Comparison of ENCODE assay signal across 20 cellular contexts in the genomic region with DNA sequence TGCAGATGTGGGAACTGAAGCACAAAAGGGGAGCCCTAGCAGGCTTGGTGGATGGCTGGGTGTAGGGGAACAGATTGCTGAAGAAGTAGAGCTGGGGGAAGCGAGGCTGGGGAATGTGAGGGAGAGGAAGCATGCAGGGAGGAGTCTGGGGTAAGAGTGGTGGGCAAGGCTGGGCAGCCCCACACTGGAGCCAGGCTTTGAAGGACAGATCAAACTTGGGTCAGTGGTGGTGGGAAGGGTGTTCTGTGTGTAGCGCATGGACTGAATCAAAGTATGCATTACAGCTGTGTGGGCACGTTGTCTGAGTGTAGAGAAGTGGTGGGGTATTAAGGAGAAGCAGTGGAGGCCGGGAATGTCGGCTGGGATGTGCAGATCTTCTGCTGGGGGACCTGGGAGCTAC.
DNase-seq lines count a peak whose midpoint lies in the region; FAIRE-seq and TF ChIP-seq lines count a peak whose summit lies in the region.
"Had no signal": no experiment of that assay in that cellular context is flagged by ENCODE, and none has a peak within 500 bp of the region (broad histone marks: within the 10 kb centered on the region; RNA-seq: fewer than 3 reads in every experiment).

No MANE protein-coding gene starts in this region.

- CTCF ChIA-PET in H1 (lab: Charles Lee; ENCODE audit: partially characterized antibody), result interaction anchor here (1.5 kb wide), 1 partner anchor 11 kb away, joined by 5 read pairs; no protein-coding TSS in a partner anchor
- CTCF ChIA-PET in activated CD4-positive, alpha-beta memory T cell treated with anti-CD3 and anti-CD28 coated beads for 36 hours (lab: Charles Lee), result no interaction called here

- H3K27ac ChIP-seq in H9 (ENCODE audit: insufficient read length, low read depth, low read length), result no peak overlapping the region
- no peak overlapping the region for H3K27ac ChIP-seq in H1 (ENCODE audit: low read depth, low read length)
- no peak overlapping the region for H3K27ac ChIP-seq in vagina
- H3K27ac ChIP-seq: A549 had no signal

- H3K79me2 ChIP-seq in H9 (ENCODE audit: insufficient read depth, low read length) (no peaks in the 10 kb centered on the region), H1 (ENCODE audit: control insufficient read depth in 1 of 2, insufficient read depth in 2 of 2, low read length in 2 of 2) (no peaks in the 10 kb centered on the region)

- H3K27me3 Mint-ChIP-seq in H9 (ENCODE audit: low read depth) (peaks cover 6% of the 10 kb centered on the region), nephron progenitor cell (ENCODE audit: low read depth, poor library complexity) (peaks cover 5% of the 10 kb centered on the region)
- peaks cover 14% of the 10 kb centered on the region for H3K27me3 Mint-ChIP-seq in activated CD4-positive, alpha-beta memory T cell treated with anti-CD3 and anti-CD28 coated beads for 36 hours

- H3T11ph ChIP-seq in H9 (ENCODE audit: low read length), result no peak overlapping the region

- H3K23me2 ChIP-seq in H9 (ENCODE audit: insufficient read length, low read depth, low read length, poor library complexity, severe bottlenecking) (no peaks in the 10 kb centered on the region), H1 (ENCODE audit: low read depth, low read length) (no peaks in the 10 kb centered on the region; the same call in 1 of the 2 replicates)

- FAIRE-seq in H1 (lab: Jason Lieb, UNC), result no peak
- FAIRE-seq: A549, D721Med, G401.6, GM12891, HTR-8/SVneo had no signal

- TF ChIP-seq RAD21 in H1 (IDR thresholded peaks at IDR 0.05 in 1 of 2, conservative IDR thresholded peaks at IDR 0.05 in 1 of 2; ENCODE audit: low read depth in 2 of 2, low read length in 2 of 2), result no peak

- no peaks in the 10 kb centered on the region for H3K36me3 Mint-ChIP-seq in H9 (ENCODE audit: insufficient read depth in 1 of 3, low read depth in 3 of 3)
- H3K36me3 Mint-ChIP-seq in nephron progenitor cell (ENCODE audit: low read depth), result no peaks in the 10 kb centered on the region
- no peaks in the 10 kb centered on the region for H3K36me3 Mint-ChIP-seq in activated CD4-positive, alpha-beta memory T cell treated with anti-CD3 and anti-CD28 coated beads for 36 hours
- H3K36me3 Mint-ChIP-seq: CD14-positive monocyte; CD8-positive, alpha-beta T cell had no signal

- H2BK20ac ChIP-seq in H9 (ENCODE audit: low read depth, low read length, poor library complexity, severe bottlenecking), result no peak overlapping the region
- H2BK20ac ChIP-seq in H1 (ENCODE audit: low read length), result no peak overlapping the region

- peaks cover 0 to 3% of the 10 kb centered on the region in 2 experiments; a peak in 2 of 5 replicates for H3K9me3 Mint-ChIP-seq in H9
- no peaks in the 10 kb centered on the region for H3K9me3 Mint-ChIP-seq in nephron progenitor cell
- no peaks in the 10 kb centered on the region for H3K9me3 Mint-ChIP-seq in activated CD4-positive, alpha-beta memory T cell treated with anti-CD3 and anti-CD28 coated beads for 36 hours
- H3K9me3 Mint-ChIP-seq: CD8-positive, alpha-beta T cell; HFFc6 had no signal

- H3K4me1 ChIP-seq in H9 (ENCODE audit: insufficient read depth, low read length), result no peaks in the 10 kb centered on the region
- peaks cover 0 to 3% (median 0%) of the 10 kb centered on the region in 4 experiments; a peak in 2 of 7 replicates for H3K4me1 ChIP-seq in H1 (replicated peaks in 1 of 4; ENCODE audit: control insufficient read depth in 3 of 4, insufficient read depth in 4 of 4, low read length in 3 of 4)
- H3K4me1 ChIP-seq in vagina, result no peaks in the 10 kb centered on the region

- H3K4me3 ChIP-seq in H1 (ENCODE audit: extremely low read depth in 1 of 4, insufficient read depth in 2 of 4, low read depth in 3 of 4, low read length in 4 of 4) (no peak overlapping the region), vagina (no peak overlapping the region), MG63 (no peak overlapping the region)
- H3K4me3 ChIP-seq: A549 had no signal

- H2AK5ac ChIP-seq in H9 (ENCODE audit: insufficient read length, low read length) (no peak overlapping the region), H1 (ENCODE audit: low read depth, low read length) (peak overlapping the region; percentile 39; the same call in 1 of the 2 replicates)

- H3K79me1 ChIP-seq in H9 (ENCODE audit: insufficient read depth, low read depth, low read length, poor library complexity, severe bottlenecking), result no peaks in the 10 kb centered on the region
- H3K79me1 ChIP-seq in H1 (ENCODE audit: low read depth, low read length), result no peaks in the 10 kb centered on the region

- H4K20me1 ChIP-seq in H9 (ENCODE audit: control insufficient read depth, insufficient read depth, insufficient read length), result no peaks in the 10 kb centered on the region
- H4K20me1 ChIP-seq in H1 (replicated peaks in 1 of 2; ENCODE audit: control insufficient read depth in 1 of 2, insufficient read depth in 2 of 2, low read length in 2 of 2), result no peaks in the 10 kb centered on the region

- H4K8ac ChIP-seq in H9 (replicated peaks; ENCODE audit: insufficient read length, low read depth, low read length) (no peak overlapping the region), H1 (ENCODE audit: extremely low read depth, insufficient read depth, low read length) (no peak overlapping the region)

- intact Hi-C loops in vagina (cut with DNase I), result no loop called here
- intact Hi-C loops in activated CD4-positive, alpha-beta memory T cell treated with anti-CD3 and anti-CD28 coated beads for 36 hours (cut with micrococcal nuclease), result no loop called here

- no peak for TF ChIP-seq EP300 in H1 (IDR thresholded peaks at IDR 0.05; ENCODE audit: borderline replicate concordance in 1 of 2, low read depth in 2 of 2, low read length in 2 of 2)

- H3K56ac ChIP-seq in H9 (ENCODE audit: insufficient read length, low read depth, low read length), result no peak overlapping the region
- no peak overlapping the region for H3K56ac ChIP-seq in H1 (replicated peaks; ENCODE audit: insufficient read length, low read depth, low read length)

- H3K27me3 ChIP-seq in H9 (ENCODE audit: insufficient read depth, low read length), result no peaks in the 10 kb centered on the region; the same call in 1 of the 2 replicates
- no peaks in the 10 kb centered on the region for H3K27me3 ChIP-seq in H1 (replicated peaks in 1 of 4; ENCODE audit: control insufficient read depth in 3 of 4, extremely low read depth in 1 of 4, insufficient read depth in 3 of 4, low read length in 3 of 4)
- no peaks in the 10 kb centered on the region for H3K27me3 ChIP-seq in vagina
- H3K27me3 ChIP-seq in MG63, result no peaks in the 10 kb centered on the region

- no peaks in the 10 kb centered on the region for H3K9me3 ChIP-seq in H9 (ENCODE audit: control insufficient read depth, low read depth, low read length)
- H3K9me3 ChIP-seq in H1 (ENCODE audit: insufficient read depth in 2 of 2, low read depth in 1 of 2, low read length in 1 of 2), result no peaks in the 10 kb centered on the region
- H3K9me3 ChIP-seq in vagina, result no peaks in the 10 kb centered on the region
- H3K9me3 ChIP-seq in MG63, result no peaks in the 10 kb centered on the region
- H3K9me3 ChIP-seq: A549 had no signal

- H2BK12ac ChIP-seq in H9 (ENCODE audit: insufficient read length, low read depth, low read length), result no peak overlapping the region
- no peak overlapping the region for H2BK12ac ChIP-seq in H1 (ENCODE audit: low read depth, low read length)

- H3K18ac ChIP-seq in H9 (ENCODE audit: insufficient read length, low read depth, low read length) (no peak overlapping the region), H1 (ENCODE audit: extremely low read depth, low read length) (no peak overlapping the region)

- no peak overlapping the region for H2BK15ac ChIP-seq in H9 (ENCODE audit: low read depth, low read length)
- H2BK15ac ChIP-seq in H1 (ENCODE audit: low read length), result no peak overlapping the region

- H3K4ac ChIP-seq in H9 (ENCODE audit: low read depth, low read length), result no peak overlapping the region
- no peak overlapping the region for H3K4ac ChIP-seq in H1 (replicated peaks; ENCODE audit: insufficient read length, low read depth, low read length)

- no peak for TF ChIP-seq POLR2A in H1 (IDR thresholded peaks at IDR 0.05; ENCODE audit: control extremely low read depth in 1 of 2, low read depth in 2 of 2, low read length in 2 of 2)
- no peak for TF ChIP-seq POLR2A in vagina (IDR thresholded peaks at IDR 0.05)

- H4K5ac ChIP-seq in H9 (ENCODE audit: insufficient read length, low read depth, low read length) (no peak overlapping the region), H1 (ENCODE audit: insufficient read length, low read depth, low read length) (no peak overlapping the region)

- DNase-seq in H9 (no peak), H1 (ENCODE audit: low read depth in 1 of 2, low spot score in 2 of 2) (peak in 1 of 2 experiments; percentile 35), nephron progenitor cell (no peak), vagina (ENCODE audit: extremely low spot score in 2 of 2) (peak; percentile 55 to 56), MG63 (no peak)
- DNase-seq in activated CD4-positive, alpha-beta memory T cell treated with anti-CD3 and anti-CD28 coated beads for 36 hours, result no peak
- DNase-seq: COR-L47, DMS153, DMS79 treated with DMSO at 0.1 percent for 48 hours, EL, GOT3, HCEC 1CT, HFFc6 had no signal

- H2AFZ ChIP-seq in H9 (ENCODE audit: low read length), result no peak overlapping the region
- H2AFZ ChIP-seq in H1 (ENCODE audit: low read length), result no peak overlapping the region

- no peak for TF ChIP-seq CTCF in H9 (conservative IDR thresholded peaks at IDR 0.05)
- no peak for TF ChIP-seq CTCF in H1 (IDR thresholded peaks at IDR 0.05; ENCODE audit: control extremely low read depth in 1 of 3, insufficient read depth in 1 of 3, low read depth in 1 of 3, low read length in 3 of 3)
- no peak for TF ChIP-seq CTCF in nephron progenitor cell (IDR thresholded peaks at IDR 0.05)
- no peak for TF ChIP-seq CTCF in vagina (IDR thresholded peaks at IDR 0.05)

- H2BK5ac ChIP-seq in H9 (ENCODE audit: insufficient read length, low read length) (no peak overlapping the region), H1 (ENCODE audit: low read depth, low read length) (no peak overlapping the region)

- H3K27ac Mint-ChIP-seq in H9, result peak overlapping the region in 1 of 3 experiments; percentile 63; a peak in 4 of 7 replicates
- H3K27ac Mint-ChIP-seq in nephron progenitor cell, result peak overlapping the region; percentile 3
- H3K27ac Mint-ChIP-seq in activated CD4-positive, alpha-beta memory T cell treated with anti-CD3 and anti-CD28 coated beads for 36 hours, result no peak overlapping the region
- H3K27ac Mint-ChIP-seq: CD8-positive, alpha-beta T cell; HFFc6 had no signal

- H2BK120ac ChIP-seq in H9 (ENCODE audit: low read depth, low read length, poor library complexity, severe bottlenecking), result no peak overlapping the region
- H2BK120ac ChIP-seq in H1 (replicated peaks; ENCODE audit: low read depth, low read length), result no peak overlapping the region

- H3K14ac ChIP-seq in H9 (ENCODE audit: insufficient read depth, low read length) (0 out of 2 replicates have a peak overlapping the region, but pooled peaks have one; percentile 19), H1 (ENCODE audit: insufficient read length) (no peak overlapping the region)

- H3K23ac ChIP-seq in H9 (ENCODE audit: insufficient read length, low read depth, low read length) (no peak overlapping the region), H1 (ENCODE audit: insufficient read length) (no peak overlapping the region)

- peaks cover 6 to 13% of the 10 kb centered on the region in 2 experiments for H3K4me1 Mint-ChIP-seq in H9
- peaks cover 20% of the 10 kb centered on the region for H3K4me1 Mint-ChIP-seq in nephron progenitor cell
- H3K4me1 Mint-ChIP-seq in activated CD4-positive, alpha-beta memory T cell treated with anti-CD3 and anti-CD28 coated beads for 36 hours (ENCODE audit: low read depth), result no peaks in the 10 kb centered on the region

- no peak overlapping the region for H3K9ac ChIP-seq in H9 (ENCODE audit: extremely low read depth, insufficient read length, low read length)
- no peak overlapping the region for H3K9ac ChIP-seq in H1 (replicated peaks in 1 of 4; ENCODE audit: extremely low read depth in 1 of 4, low read depth in 3 of 4, low read length in 3 of 4)

- H3K36me3 ChIP-seq in H1 (ENCODE audit: control insufficient read depth in 2 of 4, insufficient read depth in 4 of 4, low read length in 3 of 4) (no peaks in the 10 kb centered on the region), vagina (no peaks in the 10 kb centered on the region), MG63 (no peaks in the 10 kb centered on the region)

- no peak overlapping the region for H3K4me3 Mint-ChIP-seq in H9
- no peak overlapping the region for H3K4me3 Mint-ChIP-seq in nephron progenitor cell
- no peak overlapping the region for H3K4me3 Mint-ChIP-seq in activated CD4-positive, alpha-beta memory T cell treated with anti-CD3 and anti-CD28 coated beads for 36 hours
- H3K4me3 Mint-ChIP-seq: CD14-positive monocyte; CD8-positive, alpha-beta T cell; HFFc6 had no signal

- POLR2A ChIA-PET in H1 (lab: Charles Lee; ENCODE audit: partially characterized antibody), result no interaction called here
- POLR2A ChIA-PET in activated CD4-positive, alpha-beta memory T cell treated with anti-CD3 and anti-CD28 coated beads for 36 hours (lab: Charles Lee), result no interaction called here

- H3K4me2 ChIP-seq in H9 (ENCODE audit: insufficient read depth, insufficient read length, low read length) (no peak overlapping the region), H1 (ENCODE audit: insufficient read depth in 1 of 2, low read depth in 2 of 2, low read length in 2 of 2) (no peak overlapping the region; a peak in 1 of 4 replicates)
- H3K4me2 ChIP-seq: A549 had no signal

- no peak overlapping the region for H4K91ac ChIP-seq in H9 (ENCODE audit: insufficient read length, low read depth, low read length)
- no peak overlapping the region for H4K91ac ChIP-seq in H1 (replicated peaks; ENCODE audit: insufficient read length, low read length)

- WGBS in H9 (ENCODE audit: extremely low coverage, insufficient read length, low lambda C conversion rate), result no CpG with 5 or more reads among the region's 5 CpGs
- 73% methylated on average over 5 of the region's 5 CpGs; no CpG with 5 or more reads in 1 of the 2 experiments for WGBS in H1 (ENCODE audit: extremely low coverage in 1 of 2, insufficient coverage in 1 of 2, insufficient read length in 1 of 2, insufficient replicate concordance in 2 of 2, low coverage in 1 of 2, low lambda C conversion rate in 2 of 2, missing lambda C conversion rate in 1 of 2), 2 experiments

Comparison
In these comparisons a context has a peak if more than half of its experiments do, and no peak if none do; other contexts are left out.
1. DNase-seq: peak in vagina (2 of 2); none in H9 (single experiment), nephron progenitor cell (single experiment), activated CD4-positive, alpha-beta memory T cell treated with anti-CD3 and anti-CD28 coated beads for 36 hours (single experiment) and MG63 (single experiment).